9 cellular contexts compared by ENCODE assay signal in genomic region chr4:141711211-141711610, GRCh38.
DNase-seq lines count a peak whose midpoint lies in the region; ATAC-seq and TF ChIP-seq lines count a peak whose summit lies in the region.
"Had no signal": no experiment of that assay in that cellular context is flagged by ENCODE, and none has a peak within 500 bp of the region (broad histone marks: within the 10 kb centered on the region; RNA-seq: fewer than 3 reads in every experiment).

No MANE protein-coding gene starts in this region.

- TF ChIP-seq CTCF in AG10803 (conservative IDR thresholded peaks at IDR 0.05; ENCODE audit: low read length): peak; percentile 78

- H3K9me3 Mint-ChIP-seq in activated T-helper 2 cell treated with anti-CD3 and anti-CD28 coated beads, Interferon-gamma antibody, Interleukin-2, Interleukin-4, amounts not matched to agents 10 μg/mL and 5 μg/mL and 100 μg/mL, durations not matched to agents 14 hours and 24 hours and 36 hours: no peaks in the 10 kb centered on the region
- H3K9me3 Mint-ChIP-seq in naive thymus-derived CD8-positive, alpha-beta T cell: peaks cover 0 to 26% (median 10%) of the 10 kb centered on the region in 9 donors
- H3K9me3 Mint-ChIP-seq: central memory CD8-positive, alpha-beta T cell had no signal

- H3K4me1 Mint-ChIP-seq in activated T-helper 2 cell treated with anti-CD3 and anti-CD28 coated beads, Interferon-gamma antibody, Interleukin-2, Interleukin-4, amounts not matched to agents 10 μg/mL and 5 μg/mL and 100 μg/mL, durations not matched to agents 14 hours and 24 hours and 36 hours (ENCODE audit: low read depth): no peaks in the 10 kb centered on the region
- peaks cover 0 to 12% (median 0%) of the 10 kb centered on the region in 4 donors for H3K4me1 Mint-ChIP-seq in naive thymus-derived CD8-positive, alpha-beta T cell

- no peaks in the 10 kb centered on the region for H3K27me3 Mint-ChIP-seq in activated T-helper 2 cell treated with anti-CD3 and anti-CD28 coated beads, Interferon-gamma antibody, Interleukin-2, Interleukin-4, amounts not matched to agents 10 μg/mL and 5 μg/mL and 100 μg/mL, durations not matched to agents 14 hours and 24 hours and 36 hours (ENCODE audit: low read depth)
- peaks cover 0 to 6% (median 0%) of the 10 kb centered on the region in 5 donors for H3K27me3 Mint-ChIP-seq in naive thymus-derived CD8-positive, alpha-beta T cell
- H3K27me3 Mint-ChIP-seq: central memory CD8-positive, alpha-beta T cell had no signal

- H3K36me3 Mint-ChIP-seq in activated T-helper 2 cell treated with anti-CD3 and anti-CD28 coated beads, Interferon-gamma antibody, Interleukin-2, Interleukin-4, amounts not matched to agents 10 μg/mL and 5 μg/mL and 100 μg/mL, durations not matched to agents 14 hours and 24 hours and 36 hours (ENCODE audit: low read depth): no peaks in the 10 kb centered on the region
- H3K36me3 Mint-ChIP-seq in naive thymus-derived CD8-positive, alpha-beta T cell: peaks cover 0 to 11% (median 0%) of the 10 kb centered on the region in 3 donors

- DNase-seq in AG10803 (ENCODE audit: low read depth) (peak; percentile 55), RKO (ENCODE audit: low spot score) (peak; percentile 43), hepatic stellate cell (ENCODE audit: low spot score) (peak; percentile 14), NCI-H510A treated with DMSO at 0.1 percent for 48 hours (lab: John Stamatoyannopoulos, UW) (no peak), head of caudate nucleus (no peak)
- DNase-seq in activated T-helper 2 cell treated with anti-CD3 and anti-CD28 coated beads, Interferon-gamma antibody, Interleukin-2, Interleukin-4, amounts not matched to agents 10 μg/mL and 5 μg/mL and 100 μg/mL, durations not matched to agents 14 hours and 24 hours and 36 hours (ENCODE audit: low spot score): no peak
- no peak for DNase-seq in naive thymus-derived CD8-positive, alpha-beta T cell

- H3K4me3 Mint-ChIP-seq in activated T-helper 2 cell treated with anti-CD3 and anti-CD28 coated beads, Interferon-gamma antibody, Interleukin-2, Interleukin-4, amounts not matched to agents 10 μg/mL and 5 μg/mL and 100 μg/mL, durations not matched to agents 14 hours and 24 hours and 36 hours (ENCODE audit: low read depth): no peak overlapping the region
- H3K4me3 Mint-ChIP-seq in naive thymus-derived CD8-positive, alpha-beta T cell: no peak overlapping the region
- H3K4me3 Mint-ChIP-seq: central memory CD8-positive, alpha-beta T cell had no signal

- POLR2A ChIA-PET in naive thymus-derived CD8-positive, alpha-beta T cell (lab: Charles Lee): no interaction called here

- ATAC-seq in GM21360 (IDR thresholded peaks at IDR 0.05; ENCODE audit: unreplicated experiment): peak; percentile 63
- ATAC-seq in naive thymus-derived CD8-positive, alpha-beta T cell: no peak

- no peak overlapping the region for H3K27ac Mint-ChIP-seq in activated T-helper 2 cell treated with anti-CD3 and anti-CD28 coated beads, Interferon-gamma antibody, Interleukin-2, Interleukin-4, amounts not matched to agents 10 μg/mL and 5 μg/mL and 100 μg/mL, durations not matched to agents 14 hours and 24 hours and 36 hours
- H3K27ac Mint-ChIP-seq in naive thymus-derived CD8-positive, alpha-beta T cell: no peak overlapping the region

- intact Hi-C loops in activated T-helper 2 cell treated with anti-CD3 and anti-CD28 coated beads, Interferon-gamma antibody, Interleukin-2, Interleukin-4, amounts not matched to agents 10 μg/mL and 5 μg/mL and 100 μg/mL, durations not matched to agents 14 hours and 24 hours and 36 hours (cut with micrococcal nuclease): no loop called here
- intact Hi-C loops in head of caudate nucleus (cut with DNase I): no loop called here

- no peak overlapping the region for H3K4me3 ChIP-seq in AG10803 (ENCODE audit: low read length)

Comparison
In these comparisons a context has a peak if more than half of its experiments do, and no peak if none do; other contexts are left out.
1. DNase-seq: peak in AG10803 (single experiment), RKO (single experiment) and hepatic stellate cell (single experiment); none in NCI-H510A treated with DMSO at 0.1 percent for 48 hours (single experiment), activated T-helper 2 cell treated with anti-CD3 and anti-CD28 coated beads, Interferon-gamma antibody, Interleukin-2, Interleukin-4, amounts not matched to agents 10 μg/mL and 5 μg/mL and 100 μg/mL, durations not matched to agents 14 hours and 24 hours and 36 hours (single experiment), head of caudate nucleus (0 of 42) and naive thymus-derived CD8-positive, alpha-beta T cell (0 of 10).